In genomic region chr9:2711716-2712115, GRCh38 we compare ENCODE assay signal across 35 cellular contexts. TPM values are rescaled to one million over a fixed set of nuclear protein-coding genes. Genes with fewer than 3 reads are reported as not detected.
"Had no signal": no experiment of that assay in that cellular context is flagged by ENCODE, and none has a peak within 500 bp of the region (broad histone marks: within the 10 kb centered on the region; RNA-seq: fewer than 3 reads in every experiment).

No MANE protein-coding gene starts in this region.

- FAIRE-seq: keratinocyte, pancreas had no signal

- H3K36me3 Mint-ChIP-seq: natural killer cell had no signal

- ATAC-seq: left cardiac atrium; left lobe of liver; lower lobe of right lung; natural killer cell; pancreas; psoas muscle; right lobe of liver; stimulated activated memory B cell treated with anti-CD40 and anti-IgM and Interleukin-4, amounts not matched to agents 10 μg/mL and 1 μg/mL and 100 μg/mL, for 72 hours; stimulated activated naive CD8-positive, alpha-beta T cell treated with anti-CD3 and anti-CD28 coated beads, Interleukin-15, amount 100 ng/mL, for 72 hours had no signal

- H3K4me1 ChIP-seq: lower lobe of right lung, pancreas, psoas muscle, right lobe of liver, tibial nerve, uterus had no signal

- H3K36me3 ChIP-seq: lower lobe of right lung, pancreas, right lobe of liver, tibial nerve, uterus had no signal

- H3K9me3 Mint-ChIP-seq: natural killer cell had no signal

- H3K4me3 ChIP-seq: lower lobe of right lung, pancreas, psoas muscle, right lobe of liver, smooth muscle cell, tibial nerve, uterus had no signal

- H3K27me3 ChIP-seq: pancreas, right lobe of liver, tibial nerve, uterus had no signal

- H3K4me3 Mint-ChIP-seq: mesothelial cell of epicardium; naive B cell; natural killer cell; stimulated activated memory B cell treated with anti-CD40 and anti-IgM and Interleukin-4, amounts not matched to agents 10 μg/mL and 1 μg/mL and 100 μg/mL, for 72 hours; stimulated activated naive CD8-positive, alpha-beta T cell treated with anti-CD3 and anti-CD28 coated beads, Interleukin-15, amount 100 ng/mL, for 72 hours; type B pancreatic cell had no signal

- H3K27ac ChIP-seq: lower lobe of right lung, pancreas, psoas muscle, right lobe of liver, tibial nerve, uterus had no signal

- H3K9me3 ChIP-seq: lower lobe of right lung, pancreas, psoas muscle, right lobe of liver, tibial nerve, uterus had no signal

- H3K4me2 ChIP-seq: smooth muscle cell had no signal

- DNase-seq: hippocampal formation; kidney glomerular epithelial cell; left cardiac atrium; lower lobe of right lung; mammary epithelial cell; mesenchymal stem cell; naive B cell; natural killer cell; pancreas; psoas muscle; right lobe of liver; stimulated activated CD4-positive, alpha-beta T cell treated with anti-CD3 and anti-CD28 coated beads, Interleukin-1b, Interleukin-23, amount 100 ng/mL, for 48 hours; stimulated activated CD4-positive, alpha-beta T cell treated with anti-CD3 and anti-CD28 coated beads, Interleukin-2, amount 100 ng/mL, for 48 hours; stimulated activated CD4-positive, alpha-beta T cell treated with anti-CD3 and anti-CD28 coated beads, Interleukin-4, amount 100 ng/mL, for 4 hours; stimulated activated CD8-positive, alpha-beta memory T cell treated with anti-CD3 and anti-CD28 coated beads, Interleukin-4, amount 100 ng/mL, for 48 hours; stimulated activated naive CD4-positive, alpha-beta T cell treated with Interleukin-2 at 50 U/mL for 16 hours; stimulated activated naive CD8-positive, alpha-beta T cell treated with anti-CD3 and anti-CD28 coated beads, Interleukin-15, amount 100 ng/mL, for 72 hours; substantia nigra; uterus had no signal

- H3K27me3 Mint-ChIP-seq: naive B cell; stimulated activated memory B cell treated with anti-CD40 and anti-IgM and Interleukin-4, amounts not matched to agents 10 μg/mL and 1 μg/mL and 100 μg/mL, for 72 hours; stimulated activated naive CD8-positive, alpha-beta T cell treated with anti-CD3 and anti-CD28 coated beads, Interleukin-15, amount 100 ng/mL, for 72 hours; type B pancreatic cell had no signal

- H3K27ac Mint-ChIP-seq: mesothelial cell of epicardium; naive B cell; natural killer cell; stimulated activated memory B cell treated with anti-CD40 and anti-IgM and Interleukin-4, amounts not matched to agents 10 μg/mL and 1 μg/mL and 100 μg/mL, for 72 hours; stimulated activated naive CD8-positive, alpha-beta T cell treated with anti-CD3 and anti-CD28 coated beads, Interleukin-15, amount 100 ng/mL, for 72 hours; type B pancreatic cell had no signal

- H3K4me1 Mint-ChIP-seq: naive B cell; natural killer cell; stimulated activated memory B cell treated with anti-CD40 and anti-IgM and Interleukin-4, amounts not matched to agents 10 μg/mL and 1 μg/mL and 100 μg/mL, for 72 hours; stimulated activated naive CD8-positive, alpha-beta T cell treated with anti-CD3 and anti-CD28 coated beads, Interleukin-15, amount 100 ng/mL, for 72 hours had no signal

RNA-seq across cellular contexts. Expression of gene KCNV2, which starts 5.6 kb away (rescaled TPM):
- total RNA-seq: left cardiac atrium, left lobe of liver, liver, lower lobe of right lung, mammary epithelial cell, mesothelial cell of epicardium, mononuclear cell, natural killer cell, omental fat pad, pancreas, posterior vena cava, psoas muscle, right lobe of liver, skeletal muscle tissue, smooth muscle cell, temporal lobe, tibial nerve, ureter, uterus had no signal
- polyA plus RNA-seq: keratinocyte, mammary epithelial cell, neural cell, pancreas, psoas muscle, smooth muscle cell, thymus had no signal
